Comparison of ENCODE assay signal across 2 cellular contexts in the genomic region with DNA sequence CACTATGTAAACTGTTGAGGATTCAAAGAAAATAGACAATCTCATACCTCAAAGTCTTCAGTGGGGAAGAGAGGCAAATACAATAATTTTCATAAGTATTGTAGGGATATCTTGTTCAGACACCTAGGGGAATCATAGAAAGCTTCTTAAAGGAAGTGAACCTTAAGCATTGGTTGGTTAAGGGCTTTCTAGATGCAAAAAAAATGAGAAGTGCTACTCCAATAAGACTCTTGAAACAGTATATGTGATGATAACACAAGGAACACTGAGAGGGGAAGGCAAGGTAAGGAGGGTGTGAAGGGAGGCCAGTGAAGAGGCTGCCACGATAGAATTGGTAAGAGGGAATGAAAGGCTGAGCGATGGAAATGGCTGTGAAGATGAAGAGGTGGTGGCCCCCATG.
TF ChIP-seq lines count a peak whose summit lies in the region.

No MANE protein-coding gene starts in this region.

TF ChIP-seq in A549, 52 proteins besides CTCF, POLR2A, EP300 and RAD21 (continued from another document):
- TF ChIP-seq, protein P1, sequence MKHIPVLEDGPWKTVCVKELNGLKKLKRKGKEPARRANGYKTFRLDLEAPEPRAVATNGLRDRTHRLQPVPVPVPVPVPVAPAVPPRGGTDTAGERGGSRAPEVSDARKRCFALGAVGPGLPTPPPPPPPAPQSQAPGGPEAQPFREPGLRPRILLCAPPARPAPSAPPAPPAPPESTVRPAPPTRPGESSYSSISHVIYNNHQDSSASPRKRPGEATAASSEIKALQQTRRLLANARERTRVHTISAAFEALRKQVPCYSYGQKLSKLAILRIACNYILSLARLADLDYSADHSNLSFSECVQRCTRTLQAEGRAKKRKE (CRISPR knock-in tag; IDR thresholded peaks at IDR 0.05; ENCODE audit: low read depth), result no peak
- TF ChIP-seq HEYL (CRISPR knock-in tag; IDR thresholded peaks at IDR 0.05) (no peak), ZC3H11A (IDR thresholded peaks at IDR 0.05) (no peak), KDM1A (IDR thresholded peaks at IDR 0.05; ENCODE audit: low read depth) (no peak), MAFK (IDR thresholded peaks at IDR 0.05; ENCODE audit: partially characterized antibody) (no peak)
- TF ChIP-seq, protein P2, sequence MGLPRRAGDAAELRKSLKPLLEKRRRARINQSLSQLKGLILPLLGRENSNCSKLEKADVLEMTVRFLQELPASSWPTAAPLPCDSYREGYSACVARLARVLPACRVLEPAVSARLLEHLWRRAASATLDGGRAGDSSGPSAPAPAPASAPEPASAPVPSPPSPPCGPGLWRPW (IDR thresholded peaks at IDR 0.05), result no peak
TF ChIP-seq in A549: peak in this region for 0.

TF ChIP-seq in GM12878, 131 proteins besides CTCF, POLR2A, EP300 and RAD21 (continued from another document):
- no peak for TF ChIP-seq SMAD1 (IDR thresholded peaks at IDR 0.05; ENCODE audit: low read depth, partially characterized antibody)
